ENCODE assay signal across 16 cellular contexts in genomic region chr20:49704932-49705336, GRCh38. TPM values are rescaled to one million over a fixed set of nuclear protein-coding genes. Genes with fewer than 3 reads are reported as not detected.
A peak's percentile ranks its signal among the peaks of the same experiment; 100 is the strongest.
DNase-seq lines count a peak whose midpoint lies in the region; ATAC-seq, FAIRE-seq and TF ChIP-seq lines count a peak whose summit lies in the region.
"Had no signal": no experiment of that assay in that cellular context is flagged by ENCODE, and none has a peak within 500 bp of the region (broad histone marks: within the 10 kb centered on the region; RNA-seq: fewer than 3 reads in every experiment).

No MANE protein-coding gene starts in this region.

- peak overlapping the region; percentile 34 for H3K27ac Mint-ChIP-seq in activated T-cell treated with anti-CD3 and anti-CD28 coated beads, Interleukin-2, amount 50 U/mL, for 24 hours
- H3K27ac Mint-ChIP-seq in effector memory CD8-positive, alpha-beta T cell, result peak overlapping the region; percentile 74 to 89
- H3K27ac Mint-ChIP-seq in type B pancreatic cell, result peak overlapping the region; percentile 42
- H3K27ac Mint-ChIP-seq: activated naive CD8-positive, alpha-beta T cell treated with anti-CD3 and anti-CD28 coated beads, Interleukin-2, amount 10 ng/mL, durations not matched to agents 7 days and 5 days had no signal

- H3K4me3 ChIP-seq in kidney (ENCODE audit: low read length in 2 of 2) (no peak overlapping the region), transverse colon (no peak overlapping the region)
- H3K4me3 ChIP-seq: esophagus muscularis mucosa, ovary, upper lobe of right lung had no signal

- H3K36me3 Mint-ChIP-seq in activated T-cell treated with anti-CD3 and anti-CD28 coated beads, Interleukin-2, amount 50 U/mL, for 24 hours (ENCODE audit: low read depth), result peaks cover 31% of the 10 kb centered on the region
- H3K36me3 Mint-ChIP-seq in activated T-cell treated with anti-CD3 and anti-CD28 coated beads, Interleukin-2, amount 50 U/mL, for 4 hours (ENCODE audit: insufficient read depth), result peaks cover 7% of the 10 kb centered on the region
- H3K36me3 Mint-ChIP-seq in effector memory CD8-positive, alpha-beta T cell (ENCODE audit: insufficient read depth), result peaks cover 20% of the 10 kb centered on the region
- H3K36me3 Mint-ChIP-seq in type B pancreatic cell, result no peaks in the 10 kb centered on the region

- peaks cover 10 to 13% of the 10 kb centered on the region in 2 donors for H3K4me1 ChIP-seq in kidney (ENCODE audit: control insufficient read depth in 1 of 2, insufficient read depth in 1 of 2, low read depth in 1 of 2, low read length in 2 of 2)
- peaks cover 33 to 80% (median 52%) of the 10 kb centered on the region in 4 donors for H3K4me1 ChIP-seq in transverse colon

- H3K9ac ChIP-seq in kidney (ENCODE audit: low read length in 2 of 2), result no peak overlapping the region

- no peak for TF ChIP-seq POLR2A in transverse colon (IDR thresholded peaks at IDR 0.05)

- no peaks in the 10 kb centered on the region for H3K9me3 ChIP-seq in kidney (ENCODE audit: control insufficient read depth in 1 of 2, low read length in 2 of 2)
- H3K9me3 ChIP-seq in transverse colon, result no peaks in the 10 kb centered on the region
- H3K9me3 ChIP-seq: esophagus muscularis mucosa, ovary, upper lobe of right lung had no signal

- no peak for TF ChIP-seq CTCF in type B pancreatic cell (conservative IDR thresholded peaks at IDR 0.05)
- no peak for TF ChIP-seq CTCF in kidney (IDR thresholded peaks at IDR 0.05; ENCODE audit: borderline replicate concordance, extremely low read depth, insufficient read depth)
- no peak for TF ChIP-seq CTCF in transverse colon (IDR thresholded peaks at IDR 0.05)

- no peaks in the 10 kb centered on the region for H3K27me3 ChIP-seq in transverse colon
- H3K27me3 ChIP-seq: esophagus muscularis mucosa, ovary, upper lobe of right lung had no signal

- DNase-seq in activated T-cell treated with anti-CD3 and anti-CD28 coated beads, Interleukin-2, amount 50 U/mL, for 24 hours, result no peak
- DNase-seq in activated T-cell treated with anti-CD3 and anti-CD28 coated beads, Interleukin-2, amount 50 U/mL, for 4 hours, result no peak
- DNase-seq in NCI-H774 (lab: John Stamatoyannopoulos, UW) (peak; percentile 20), type B pancreatic cell (ENCODE audit: extremely low spot score, unreplicated experiment) (no peak), kidney (no peak), transverse colon (no peak), cerebellar cortex (ENCODE audit: low spot score) (no peak)
- no peak for DNase-seq in effector memory CD8-positive, alpha-beta T cell
- DNase-seq: activated naive CD8-positive, alpha-beta T cell treated with anti-CD3 and anti-CD28 coated beads, Interleukin-2, amount 10 ng/mL, durations not matched to agents 7 days and 5 days; DMS153; IMR-90; NCI-H2029; ovary; T1000; upper lobe of right lung had no signal

- FAIRE-seq in kidney (lab: Jason Lieb, UNC), result no peak

- H3K27ac ChIP-seq in kidney (ENCODE audit: low read depth in 2 of 2, low read length in 2 of 2) (no peak overlapping the region), transverse colon (peak overlapping the region in 2 of 4 donors; percentile 78 to 86)
- H3K27ac ChIP-seq: esophagus muscularis mucosa, ovary, upper lobe of right lung had no signal

- WGBS in transverse colon (ENCODE audit: low coverage in 1 of 2), 2 donors, result 77 to 91% methylated on average over 1 of the region's 1 CpG

- TF ChIP-seq EP300 in transverse colon (IDR thresholded peaks at IDR 0.05; ENCODE audit: low read depth), result no peak

- no peak for ATAC-seq in activated T-cell treated with anti-CD3 and anti-CD28 coated beads, Interleukin-2, amount 50 U/mL, for 4 hours
- no peak for ATAC-seq in effector memory CD8-positive, alpha-beta T cell (replicated peaks)
- ATAC-seq: upper lobe of right lung had no signal

- no peaks in the 10 kb centered on the region for H3K27me3 Mint-ChIP-seq in activated T-cell treated with anti-CD3 and anti-CD28 coated beads, Interleukin-2, amount 50 U/mL, for 24 hours
- no peaks in the 10 kb centered on the region for H3K27me3 Mint-ChIP-seq in activated T-cell treated with anti-CD3 and anti-CD28 coated beads, Interleukin-2, amount 50 U/mL, for 4 hours (ENCODE audit: low read depth)
- no peaks in the 10 kb centered on the region for H3K27me3 Mint-ChIP-seq in effector memory CD8-positive, alpha-beta T cell
- no peaks in the 10 kb centered on the region for H3K27me3 Mint-ChIP-seq in type B pancreatic cell
- H3K27me3 Mint-ChIP-seq: activated naive CD8-positive, alpha-beta T cell treated with anti-CD3 and anti-CD28 coated beads, Interleukin-2, amount 10 ng/mL, durations not matched to agents 7 days and 5 days had no signal

- in situ Hi-C loops in transverse colon (cut with MboI; ENCODE audit: low pct_ligation_motif_present in 1 of 4, low pct_unique_long_range_greater_than_20kb in 1 of 4, low sequenced_read_pairs in 3 of 4), result no loop called here

- intact Hi-C loops in kidney (cut with DNase I) (no loop called here), transverse colon (cut with DNase I; ENCODE audit: low total_unique reads) (no loop called here)

- no peaks in the 10 kb centered on the region for H3K9me3 Mint-ChIP-seq in activated T-cell treated with anti-CD3 and anti-CD28 coated beads, Interleukin-2, amount 50 U/mL, for 24 hours
- no peaks in the 10 kb centered on the region for H3K9me3 Mint-ChIP-seq in activated T-cell treated with anti-CD3 and anti-CD28 coated beads, Interleukin-2, amount 50 U/mL, for 4 hours
- no peaks in the 10 kb centered on the region for H3K9me3 Mint-ChIP-seq in effector memory CD8-positive, alpha-beta T cell
- H3K9me3 Mint-ChIP-seq in type B pancreatic cell, result no peaks in the 10 kb centered on the region
- H3K9me3 Mint-ChIP-seq: activated naive CD8-positive, alpha-beta T cell treated with anti-CD3 and anti-CD28 coated beads, Interleukin-2, amount 10 ng/mL, durations not matched to agents 7 days and 5 days had no signal

- H3K4me3 Mint-ChIP-seq in activated T-cell treated with anti-CD3 and anti-CD28 coated beads, Interleukin-2, amount 50 U/mL, for 24 hours, result no peak overlapping the region
- H3K4me3 Mint-ChIP-seq in activated T-cell treated with anti-CD3 and anti-CD28 coated beads, Interleukin-2, amount 50 U/mL, for 4 hours, result no peak overlapping the region
- peak overlapping the region; percentile 31 to 54 for H3K4me3 Mint-ChIP-seq in effector memory CD8-positive, alpha-beta T cell
- no peak overlapping the region for H3K4me3 Mint-ChIP-seq in type B pancreatic cell
- H3K4me3 Mint-ChIP-seq: activated naive CD8-positive, alpha-beta T cell treated with anti-CD3 and anti-CD28 coated beads, Interleukin-2, amount 10 ng/mL, durations not matched to agents 7 days and 5 days had no signal

- H3K36me3 ChIP-seq in kidney (ENCODE audit: control insufficient read depth in 1 of 2, insufficient read depth in 2 of 2, low read length in 2 of 2), result no peaks in the 10 kb centered on the region
- H3K36me3 ChIP-seq in transverse colon, result no peaks in the 10 kb centered on the region
- H3K36me3 ChIP-seq: esophagus muscularis mucosa, ovary, upper lobe of right lung had no signal

- peaks cover 70% of the 10 kb centered on the region for H3K4me1 Mint-ChIP-seq in activated T-cell treated with anti-CD3 and anti-CD28 coated beads, Interleukin-2, amount 50 U/mL, for 24 hours (ENCODE audit: low read depth)
- H3K4me1 Mint-ChIP-seq in activated T-cell treated with anti-CD3 and anti-CD28 coated beads, Interleukin-2, amount 50 U/mL, for 4 hours (ENCODE audit: low read depth), result peaks cover 59% of the 10 kb centered on the region
- H3K4me1 Mint-ChIP-seq in effector memory CD8-positive, alpha-beta T cell (ENCODE audit: low read depth in 2 of 2), result peaks cover 40 to 69% of the 10 kb centered on the region in 2 donors
- peaks cover 50% of the 10 kb centered on the region for H3K4me1 Mint-ChIP-seq in type B pancreatic cell (ENCODE audit: unreplicated experiment)

RNA-seq across cellular contexts. Expression of gene B4GALT5, which starts 8.7 kb away (rescaled TPM):
- total RNA-seq in activated T-cell treated with anti-CD3 and anti-CD28 coated beads, Interleukin-2, amount 50 U/mL, for 4 hours, result 10 to 100 TPM; 41.6 to 51.9 (median 44.5) TPM
- 47.9 and 49.7 TPM in 2 replicates for total RNA-seq in type B pancreatic cell (ENCODE audit: low replicate concordance)
- 73.3 TPM for total RNA-seq in kidney
- 21.4 TPM for polyA plus RNA-seq in kidney (ENCODE audit: insufficient read depth, low read depth, low replicate concordance)
- total RNA-seq in transverse colon, result 10 to 100 TPM; 22.3 to 43.2 (median 29.4) TPM

Comparison
In these comparisons a context has a peak if more than half of its experiments do, and no peak if none do; other contexts are left out.
1. H3K4me3 Mint-ChIP-seq: peak in effector memory CD8-positive, alpha-beta T cell (2 of 2); none in activated T-cell treated with anti-CD3 and anti-CD28 coated beads, Interleukin-2, amount 50 U/mL, for 24 hours (single experiment), activated T-cell treated with anti-CD3 and anti-CD28 coated beads, Interleukin-2, amount 50 U/mL, for 4 hours (single experiment) and type B pancreatic cell (single experiment).
2. Peak in every context shown above with its lines, with median percentiles within 50 percentile points of each other: H3K27ac Mint-ChIP-seq.